In genomic region chr9:91718071-91718470, GRCh38 we compare ENCODE assay signal across 17 cellular contexts.
DNase-seq lines count a peak whose midpoint lies in the region; ATAC-seq and TF ChIP-seq lines count a peak whose summit lies in the region.
"Had no signal": no experiment of that assay in that cellular context is flagged by ENCODE, and none has a peak within 500 bp of the region (broad histone marks: within the 10 kb centered on the region; RNA-seq: fewer than 3 reads in every experiment).

No MANE protein-coding gene starts in this region.

- H3K36me3 ChIP-seq in NT2/D1 (ENCODE audit: insufficient read depth, insufficient read length, low read length) (peaks cover 8% of the 10 kb centered on the region), endodermal cell (ENCODE audit: control insufficient read depth, insufficient read depth, low read length) (peaks cover 78% of the 10 kb centered on the region), trophoblast cell (ENCODE audit: control insufficient read depth in 1 of 2, insufficient read depth in 2 of 2, low read length in 2 of 2) (no peaks in the 10 kb centered on the region), mucosa of descending colon (ENCODE audit: low read depth) (no peaks in the 10 kb centered on the region)
- H3K36me3 ChIP-seq: BLaER1, HAP-1 had no signal

- H3K36me3 Mint-ChIP-seq in endodermal cell (ENCODE audit: low read depth), result peaks cover 52% of the 10 kb centered on the region
- H3K36me3 Mint-ChIP-seq: CD4-positive, CD25-positive, alpha-beta regulatory T cell; CD8-positive, alpha-beta T cell had no signal

- no peak overlapping the region for H4K91ac ChIP-seq in trophoblast cell (ENCODE audit: low read depth, low read length)

- H3K23ac ChIP-seq in trophoblast cell (ENCODE audit: low read length), result no peak overlapping the region

- H3K4me1 Mint-ChIP-seq in endodermal cell, result peaks cover 23% of the 10 kb centered on the region

- H2BK12ac ChIP-seq in trophoblast cell (ENCODE audit: low read length), result no peak overlapping the region

- H3K4me3 Mint-ChIP-seq in endodermal cell, result no peak overlapping the region
- H3K4me3 Mint-ChIP-seq: B cell; CD4-positive, CD25-positive, alpha-beta regulatory T cell; CD8-positive, alpha-beta T cell; HFFc6 had no signal

- no peak overlapping the region for H2BK120ac ChIP-seq in trophoblast cell (ENCODE audit: insufficient read depth, low read length, poor library complexity)

- DNase-seq in NT2/D1 (ENCODE audit: low read depth, low spot score) (no peak), endodermal cell (peak; percentile 48), trophoblast cell (no peak), HT-29 (ENCODE audit: low spot score) (no peak), mucosa of descending colon (no peak)
- DNase-seq: Caco-2; CD4-positive, CD25-positive, alpha-beta regulatory T cell; CD8-positive, alpha-beta T cell; DMS153; DND-41; GOT3; HFFc6 had no signal

- no peak overlapping the region for H2AFZ ChIP-seq in trophoblast cell (ENCODE audit: insufficient read depth, low read length, poor library complexity)

- H3K27me3 ChIP-seq in NT2/D1 (ENCODE audit: insufficient read depth, insufficient read length), result no peaks in the 10 kb centered on the region
- H3K27me3 ChIP-seq in endodermal cell (ENCODE audit: control insufficient read depth, insufficient read depth, low read length, poor library complexity, severe bottlenecking), result no peaks in the 10 kb centered on the region
- no peaks in the 10 kb centered on the region for H3K27me3 ChIP-seq in trophoblast cell (ENCODE audit: insufficient read depth, low read length)
- H3K27me3 ChIP-seq: BLaER1 had no signal

- H3K18ac ChIP-seq in trophoblast cell (ENCODE audit: low read length), result no peak overlapping the region

- WGBS in endodermal cell (ENCODE audit: insufficient coverage in 1 of 2, insufficient read length in 1 of 2), 2 experiments, result 93 to 98% methylated on average over 3 to 9 of the region's 9 CpGs
- no CpG with 5 or more reads among the region's 9 CpGs for WGBS in trophoblast cell (ENCODE audit: extremely low coverage, insufficient coverage, insufficient read length)

- no peak overlapping the region for H3K27ac ChIP-seq in endodermal cell (ENCODE audit: low read depth, low read length)
- no peak overlapping the region for H3K27ac ChIP-seq in trophoblast cell (ENCODE audit: low read depth, low read length)
- H3K27ac ChIP-seq: BLaER1, C4-2B had no signal

- TF ChIP-seq CTCF in endodermal cell (conservative IDR thresholded peaks at IDR 0.05) (no peak), mucosa of descending colon (IDR thresholded peaks at IDR 0.05) (no peak)

- H3K9me3 Mint-ChIP-seq in endodermal cell, result peaks cover 17% of the 10 kb centered on the region
- H3K9me3 Mint-ChIP-seq: CD8-positive, alpha-beta T cell had no signal

- H3K9ac ChIP-seq in NT2/D1 (ENCODE audit: insufficient read length, low read depth) (peak overlapping the region; percentile 26), endodermal cell (ENCODE audit: extremely low read depth, low read length, poor library complexity, severe bottlenecking) (no peak overlapping the region), trophoblast cell (ENCODE audit: low read length) (no peak overlapping the region)
- H3K9ac ChIP-seq: BLaER1 had no signal

- H3K14ac ChIP-seq in trophoblast cell (ENCODE audit: low read length), result no peak overlapping the region

- no peak overlapping the region for H3K4ac ChIP-seq in trophoblast cell (ENCODE audit: low read depth, low read length)

- intact Hi-C loops in mucosa of descending colon (cut with DNase I, micrococcal nuclease), result no loop called here

- H2BK5ac ChIP-seq in trophoblast cell (ENCODE audit: low read depth, low read length, poor library complexity), result no peak overlapping the region

- H3K4me2 ChIP-seq in trophoblast cell (ENCODE audit: low read length), result no peak overlapping the region
- H3K4me2 ChIP-seq: BLaER1 had no signal

- no peaks in the 10 kb centered on the region for H3K79me2 ChIP-seq in trophoblast cell (ENCODE audit: control insufficient read depth, insufficient read depth, low read length, poor library complexity)

- H3K4me3 ChIP-seq in NT2/D1 (ENCODE audit: insufficient read length, low read depth), result no peak overlapping the region
- no peak overlapping the region for H3K4me3 ChIP-seq in endodermal cell (ENCODE audit: low read length)
- H3K4me3 ChIP-seq in trophoblast cell (ENCODE audit: low read depth, low read length), result no peak overlapping the region
- H3K4me3 ChIP-seq in mucosa of descending colon, result no peak overlapping the region
- H3K4me3 ChIP-seq: BLaER1, HAP-1 had no signal

- H3K79me1 ChIP-seq in trophoblast cell (ENCODE audit: low read length), result peaks cover 2% of the 10 kb centered on the region

- no peaks in the 10 kb centered on the region for H3K27me3 Mint-ChIP-seq in endodermal cell (ENCODE audit: insufficient read depth)
- H3K27me3 Mint-ChIP-seq: B cell had no signal

- ATAC-seq in HG02588 (IDR thresholded peaks at IDR 0.05; ENCODE audit: unreplicated experiment) (no peak), mucosa of descending colon (no peak)
- ATAC-seq: CD8-positive, alpha-beta T cell had no signal

- H4K8ac ChIP-seq in trophoblast cell (ENCODE audit: low read depth, low read length), result no peak overlapping the region

- H3K27ac Mint-ChIP-seq in endodermal cell, result no peak overlapping the region
- H3K27ac Mint-ChIP-seq: B cell; CD4-positive, CD25-positive, alpha-beta regulatory T cell; CD8-positive, alpha-beta T cell; HFFc6 had no signal

- no peak overlapping the region for H4K12ac ChIP-seq in trophoblast cell (ENCODE audit: low read depth, low read length)

- H3K4me1 ChIP-seq in NT2/D1 (ENCODE audit: insufficient read depth, insufficient read length) (peaks cover 14% of the 10 kb centered on the region), endodermal cell (ENCODE audit: control insufficient read depth, insufficient read depth, low read length) (peaks cover 18% of the 10 kb centered on the region), trophoblast cell (ENCODE audit: control insufficient read depth in 1 of 2, insufficient read depth in 2 of 2, low read length in 2 of 2) (peaks cover 6 to 9% of the 10 kb centered on the region in 2 experiments), mucosa of descending colon (ENCODE audit: low read depth) (no peaks in the 10 kb centered on the region)
- H3K4me1 ChIP-seq: BLaER1 had no signal

- peak overlapping the region; percentile 15 for H2AK5ac ChIP-seq in trophoblast cell (ENCODE audit: low read length)

- H3K9me3 ChIP-seq in NT2/D1 (ENCODE audit: insufficient read depth, low read length), result peaks cover 12% of the 10 kb centered on the region
- peaks cover 17% of the 10 kb centered on the region for H3K9me3 ChIP-seq in endodermal cell (ENCODE audit: control insufficient read depth, low read length)
- H3K9me3 ChIP-seq in trophoblast cell (ENCODE audit: insufficient read depth, low read depth, low read length), result no peaks in the 10 kb centered on the region
- peaks cover 3% of the 10 kb centered on the region for H3K9me3 ChIP-seq in mucosa of descending colon
- H3K9me3 ChIP-seq: Caco-2, HAP-1 had no signal
